In genomic region chr13:27359203-27359821, GRCh38 we compare ENCODE assay signal across 8 cellular contexts.
DNase-seq lines count a peak whose midpoint lies in the region; ATAC-seq and TF ChIP-seq lines count a peak whose summit lies in the region.

No MANE protein-coding gene starts in this region.

- no peak overlapping the region for H2BK5ac ChIP-seq in trophoblast cell (ENCODE audit: low read depth, low read length, poor library complexity)

- H3K27ac ChIP-seq in gastroesophageal sphincter: no peak overlapping the region
- no peak overlapping the region for H3K27ac ChIP-seq in trophoblast cell (ENCODE audit: low read depth, low read length)

- DNase-seq in NCI-H2081 (lab: John Stamatoyannopoulos, UW) (peak; percentile 25 to 59), NCI-H2081 treated with DMSO at 0.1 percent for 48 hours (lab: John Stamatoyannopoulos, UW) (no peak), KBM-7 (peak; percentile 80), SK-N-DZ (ENCODE audit: low spot score) (peak; percentile 50), trophoblast cell (peak; percentile 41 to 73)
- peak; percentile 4 to 62 (median 32) for DNase-seq in activated naive CD4-positive, alpha-beta T cell (lab: John Stamatoyannopoulos, UW)

- no peak for TF ChIP-seq EP300 in gastroesophageal sphincter (IDR thresholded peaks at IDR 0.05)

- H2BK120ac ChIP-seq in trophoblast cell (ENCODE audit: insufficient read depth, low read length, poor library complexity): no peak overlapping the region

- no peaks in the 10 kb centered on the region for H3K79me2 ChIP-seq in trophoblast cell (ENCODE audit: control insufficient read depth, insufficient read depth, low read length, poor library complexity)

- peaks cover 0 to 18% (median 7%) of the 10 kb centered on the region in 3 donors for H3K4me1 ChIP-seq in gastroesophageal sphincter
- H3K4me1 ChIP-seq in trophoblast cell (ENCODE audit: control insufficient read depth in 1 of 2, insufficient read depth in 2 of 2, low read length in 2 of 2): peaks cover 4% of the 10 kb centered on the region in 2 experiments

- peak; percentile 58 to 76 (median 72) for TF ChIP-seq CTCF in gastroesophageal sphincter (IDR thresholded peaks at IDR 0.05)

- H2AK5ac ChIP-seq in trophoblast cell (ENCODE audit: low read length): no peak overlapping the region

- no peaks in the 10 kb centered on the region for H3K36me3 ChIP-seq in gastroesophageal sphincter
- H3K36me3 ChIP-seq in trophoblast cell (ENCODE audit: control insufficient read depth in 1 of 2, insufficient read depth in 2 of 2, low read length in 2 of 2): no peaks in the 10 kb centered on the region

- no peak overlapping the region for H2BK12ac ChIP-seq in trophoblast cell (ENCODE audit: low read length)

- no peak for TF ChIP-seq POLR2A in gastroesophageal sphincter (IDR thresholded peaks at IDR 0.05)

- no peaks in the 10 kb centered on the region for H3K9me3 ChIP-seq in gastroesophageal sphincter
- no peaks in the 10 kb centered on the region for H3K9me3 ChIP-seq in trophoblast cell (ENCODE audit: insufficient read depth, low read depth, low read length)

- 0 to 15% methylated on average over 4 to 5 of the region's 6 CpGs for WGBS in gastroesophageal sphincter (ENCODE audit: low coverage in 1 of 2), 2 donors
- no CpG with 5 or more reads among the region's 6 CpGs for WGBS in trophoblast cell (ENCODE audit: extremely low coverage, insufficient coverage, insufficient read length)

- H3K4me2 ChIP-seq in trophoblast cell (ENCODE audit: low read length): no peak overlapping the region

- no peak overlapping the region for H4K12ac ChIP-seq in trophoblast cell (ENCODE audit: low read depth, low read length)

- no peak overlapping the region for H3K18ac ChIP-seq in trophoblast cell (ENCODE audit: low read length)

- ATAC-seq in gastroesophageal sphincter: peak; percentile 58
- no peak for ATAC-seq in HG02973 (IDR thresholded peaks at IDR 0.05; ENCODE audit: unreplicated experiment)

- in situ Hi-C loops in KBM-7 (cut with MboI; ENCODE audit: low pct_unique_long_range_greater_than_20kb, low sequenced_read_pairs): no loop called here

- H3K79me1 ChIP-seq in trophoblast cell (ENCODE audit: low read length): no peaks in the 10 kb centered on the region

- H3K9ac ChIP-seq in trophoblast cell (ENCODE audit: low read length): no peak overlapping the region

- H4K91ac ChIP-seq in trophoblast cell (ENCODE audit: low read depth, low read length): no peak overlapping the region

- H3K4ac ChIP-seq in trophoblast cell (ENCODE audit: low read depth, low read length): no peak overlapping the region

- H3K27me3 ChIP-seq in gastroesophageal sphincter (peaks cover 4% of the 10 kb centered on the region), trophoblast cell (ENCODE audit: insufficient read depth, low read length) (no peaks in the 10 kb centered on the region)

- H2AFZ ChIP-seq in trophoblast cell (ENCODE audit: insufficient read depth, low read length, poor library complexity): no peak overlapping the region

- H3K14ac ChIP-seq in trophoblast cell (ENCODE audit: low read length): no peak overlapping the region

- no peak overlapping the region for H3K23ac ChIP-seq in trophoblast cell (ENCODE audit: low read length)

- H3K4me3 ChIP-seq in gastroesophageal sphincter (no peak overlapping the region), trophoblast cell (ENCODE audit: low read depth, low read length) (no peak overlapping the region)

- H4K8ac ChIP-seq in trophoblast cell (ENCODE audit: low read depth, low read length): no peak overlapping the region
